Comparison of ENCODE assay signal across 1 cellular context in the genomic region with DNA sequence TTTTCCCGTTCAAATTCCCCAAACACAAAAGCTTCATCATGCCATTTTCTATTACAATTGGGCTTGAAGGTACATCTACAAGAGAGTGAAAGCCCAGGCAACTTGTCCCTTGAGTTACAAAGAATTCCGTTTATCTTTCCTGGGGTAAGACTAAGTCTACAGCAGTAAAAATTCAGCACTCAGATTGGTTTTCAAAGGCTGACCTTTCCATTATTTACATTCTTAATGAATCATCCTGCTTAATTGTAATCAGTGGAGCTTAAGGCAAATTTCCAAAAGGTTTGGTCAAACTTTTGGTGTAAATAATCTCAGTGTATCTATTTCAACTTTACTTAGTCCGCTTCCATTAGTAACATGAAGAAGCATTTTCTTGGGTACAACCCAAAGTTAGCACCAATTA.
A peak's percentile ranks its signal among the peaks of the same experiment; 100 is the strongest.
TF ChIP-seq lines count a peak whose summit lies in the region.

No MANE protein-coding gene starts in this region.

TF ChIP-seq in IMR-90, 13 proteins besides CTCF, POLR2A, EP300 and RAD21:
- peak; percentile 57; the same call in 1 of the 2 replicates for TF ChIP-seq FOS (IDR thresholded peaks at IDR 0.05; ENCODE audit: low read depth, low read length)
- TF ChIP-seq RFX5 (IDR thresholded peaks at IDR 0.05; ENCODE audit: low read depth, low read length), result no peak
- no peak for TF ChIP-seq NFE2L2 (IDR thresholded peaks at IDR 0.05; ENCODE audit: low read depth, low read length)
- no peak for TF ChIP-seq MAZ (IDR thresholded peaks at IDR 0.05; ENCODE audit: borderline replicate concordance, low read depth, low read length)
- TF ChIP-seq RCOR1 (IDR thresholded peaks at IDR 0.05; ENCODE audit: insufficient replicate concordance, low read length), result no peak
- no peak for TF ChIP-seq MXI1 (IDR thresholded peaks at IDR 0.05; ENCODE audit: borderline replicate concordance, low read depth, low read length)
- no peak for TF ChIP-seq USF2 (IDR thresholded peaks at IDR 0.05; ENCODE audit: low read depth, low read length)
